10 cellular contexts compared by ENCODE assay signal in the genomic region with DNA sequence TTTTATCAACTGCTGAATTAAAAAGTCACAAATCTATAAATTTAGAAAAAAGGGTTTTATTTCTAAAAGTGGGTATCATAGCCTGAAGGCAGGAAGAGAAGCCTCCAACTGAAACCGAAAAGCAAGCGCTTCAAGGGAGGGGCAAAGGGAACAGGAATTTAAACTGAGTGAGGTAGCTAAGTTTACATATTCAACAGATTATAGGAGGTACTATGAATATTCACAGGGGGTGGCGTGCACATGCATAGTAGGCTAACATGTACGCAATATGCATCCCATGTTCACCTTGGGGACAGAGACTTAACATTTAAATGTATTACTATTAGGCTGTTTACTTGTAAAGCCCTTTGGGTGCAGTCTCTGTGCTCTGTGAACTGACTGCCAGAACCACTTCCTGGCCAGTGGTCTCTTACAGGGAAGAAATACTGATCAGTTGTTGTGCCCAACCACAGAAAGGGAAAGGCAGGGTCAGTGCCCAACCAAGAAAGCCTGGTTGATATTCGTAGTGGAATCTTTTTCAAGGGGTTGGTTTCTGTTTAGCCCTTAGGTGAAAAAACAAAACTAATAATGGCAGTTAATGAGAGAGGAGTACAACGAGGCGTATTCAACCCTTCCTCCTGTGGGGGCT.
DNase-seq lines count a peak whose midpoint lies in the region; ATAC-seq and TF ChIP-seq lines count a peak whose summit lies in the region.
"Had no signal": no experiment of that assay in that cellular context is flagged by ENCODE, and none has a peak within 500 bp of the region (broad histone marks: within the 10 kb centered on the region; RNA-seq: fewer than 3 reads in every experiment).

No MANE protein-coding gene starts in this region.

- H3K4me1 Mint-ChIP-seq in activated naive CD8-positive, alpha-beta T cell treated with anti-CD3 and anti-CD28 coated beads, Interleukin-2, amount 10 ng/mL, durations not matched to agents 7 days and 5 days = peaks cover 10% of the 10 kb centered on the region
- H3K4me1 Mint-ChIP-seq in activated CD4-positive, alpha-beta T cell treated with anti-CD3 and anti-CD28 coated beads, Interleukin-2, amount 10 ng/mL, durations not matched to agents 24 days and 14 days = peaks cover 17% of the 10 kb centered on the region
- peaks cover 9% of the 10 kb centered on the region for H3K4me1 Mint-ChIP-seq in T-helper 2 cell treated with Interferon-gamma antibody and Interleukin-4, amounts not matched to agents 5 μg/mL and 100 μg/mL, for 36 hours (ENCODE audit: low read depth)

- H3K27ac Mint-ChIP-seq in activated naive CD8-positive, alpha-beta T cell treated with anti-CD3 and anti-CD28 coated beads, Interleukin-2, amount 10 ng/mL, durations not matched to agents 7 days and 5 days = peak overlapping the region; percentile 16
- H3K27ac Mint-ChIP-seq in activated CD4-positive, alpha-beta T cell treated with anti-CD3 and anti-CD28 coated beads, Interleukin-2, amount 10 ng/mL, durations not matched to agents 24 days and 14 days = no peak overlapping the region
- no peak overlapping the region for H3K27ac Mint-ChIP-seq in T-helper 2 cell treated with Interferon-gamma antibody and Interleukin-4, amounts not matched to agents 5 μg/mL and 100 μg/mL, for 36 hours

- H3K9me3 Mint-ChIP-seq in activated naive CD8-positive, alpha-beta T cell treated with anti-CD3 and anti-CD28 coated beads, Interleukin-2, amount 10 ng/mL, durations not matched to agents 7 days and 5 days = peaks cover 1% of the 10 kb centered on the region
- no peaks in the 10 kb centered on the region for H3K9me3 Mint-ChIP-seq in activated CD4-positive, alpha-beta T cell treated with anti-CD3 and anti-CD28 coated beads, Interleukin-2, amount 10 ng/mL, durations not matched to agents 24 days and 14 days
- H3K9me3 Mint-ChIP-seq in T-helper 2 cell treated with Interferon-gamma antibody and Interleukin-4, amounts not matched to agents 5 μg/mL and 100 μg/mL, for 36 hours = no peaks in the 10 kb centered on the region

- intact Hi-C loops in lower leg skin (cut with DNase I; ENCODE audit: low total_unique reads) = no loop called here
- intact Hi-C loops in activated CD4-positive, alpha-beta T cell treated with anti-CD3 and anti-CD28 coated beads, Interleukin-2, amount 10 ng/mL, durations not matched to agents 24 days and 14 days (cut with micrococcal nuclease) = no loop called here

- H3K27me3 Mint-ChIP-seq in activated naive CD8-positive, alpha-beta T cell treated with anti-CD3 and anti-CD28 coated beads, Interleukin-2, amount 10 ng/mL, durations not matched to agents 7 days and 5 days = no peaks in the 10 kb centered on the region
- H3K27me3 Mint-ChIP-seq in activated CD4-positive, alpha-beta T cell treated with anti-CD3 and anti-CD28 coated beads, Interleukin-2, amount 10 ng/mL, durations not matched to agents 24 days and 14 days = no peaks in the 10 kb centered on the region
- H3K27me3 Mint-ChIP-seq in T-helper 2 cell treated with Interferon-gamma antibody and Interleukin-4, amounts not matched to agents 5 μg/mL and 100 μg/mL, for 36 hours (ENCODE audit: low read depth) = no peaks in the 10 kb centered on the region

- no peak overlapping the region for H3K4me3 ChIP-seq in lower leg skin (ENCODE audit: low read depth, poor library complexity, severe bottlenecking)
- H3K4me3 ChIP-seq: Peyer's patch had no signal

- peak; percentile 91 for ATAC-seq in GM19467 (IDR thresholded peaks at IDR 0.05; ENCODE audit: unreplicated experiment)
- peak; percentile 83 for ATAC-seq in HG03066 (IDR thresholded peaks at IDR 0.05; ENCODE audit: low read depth, unreplicated experiment)
- peak; percentile 50 for ATAC-seq in activated naive CD8-positive, alpha-beta T cell treated with anti-CD3 and anti-CD28 coated beads, Interleukin-2, amount 10 ng/mL, durations not matched to agents 7 days and 5 days (ENCODE audit: low read depth)

- H3K4me3 Mint-ChIP-seq in activated naive CD8-positive, alpha-beta T cell treated with anti-CD3 and anti-CD28 coated beads, Interleukin-2, amount 10 ng/mL, durations not matched to agents 7 days and 5 days = peak overlapping the region; percentile 14
- no peak overlapping the region for H3K4me3 Mint-ChIP-seq in activated CD4-positive, alpha-beta T cell treated with anti-CD3 and anti-CD28 coated beads, Interleukin-2, amount 10 ng/mL, durations not matched to agents 24 days and 14 days
- no peak overlapping the region for H3K4me3 Mint-ChIP-seq in T-helper 2 cell treated with Interferon-gamma antibody and Interleukin-4, amounts not matched to agents 5 μg/mL and 100 μg/mL, for 36 hours

- WGBS in lower leg skin, 2 donors = 65 to 68% methylated on average over 7 of the region's 7 CpGs

- peak; percentile 17 for DNase-seq in GM10266 (ENCODE audit: extremely low spot score)
- DNase-seq in activated naive CD8-positive, alpha-beta T cell treated with anti-CD3 and anti-CD28 coated beads, Interleukin-2, amount 10 ng/mL, durations not matched to agents 7 days and 5 days = no peak
- no peak for DNase-seq in lower leg skin (ENCODE audit: low spot score in 2 of 2)
- no peak for DNase-seq in activated CD4-positive, alpha-beta T cell treated with anti-CD3 and anti-CD28 coated beads, Interleukin-2, amount 10 ng/mL, durations not matched to agents 24 days and 14 days
- DNase-seq in GM19240 (ENCODE audit: insufficient read length, low spot score) = no peak
- no peak for DNase-seq in T-helper 2 cell treated with Interferon-gamma antibody and Interleukin-4, amounts not matched to agents 5 μg/mL and 100 μg/mL, for 36 hours (ENCODE audit: low spot score)
- DNase-seq: COR-L47, Peyer's patch had no signal

- TF ChIP-seq POLR2A in lower leg skin (IDR thresholded peaks at IDR 0.05) = no peak

- TF ChIP-seq CTCF in GM10266 (IDR thresholded peaks at IDR 0.05; ENCODE audit: control insufficient read depth, insufficient read depth, low read depth, missing control alignments) (no peak), lower leg skin (IDR thresholded peaks at IDR 0.05) (no peak)

- POLR2A ChIA-PET in activated naive CD8-positive, alpha-beta T cell treated with anti-CD3 and anti-CD28 coated beads, Interleukin-2, amount 10 ng/mL, durations not matched to agents 7 days and 5 days (lab: Charles Lee) = no interaction called here

- peaks cover 1% of the 10 kb centered on the region for H3K36me3 Mint-ChIP-seq in activated naive CD8-positive, alpha-beta T cell treated with anti-CD3 and anti-CD28 coated beads, Interleukin-2, amount 10 ng/mL, durations not matched to agents 7 days and 5 days
- H3K36me3 Mint-ChIP-seq in activated CD4-positive, alpha-beta T cell treated with anti-CD3 and anti-CD28 coated beads, Interleukin-2, amount 10 ng/mL, durations not matched to agents 24 days and 14 days (ENCODE audit: low read depth) = no peaks in the 10 kb centered on the region
- no peaks in the 10 kb centered on the region for H3K36me3 Mint-ChIP-seq in T-helper 2 cell treated with Interferon-gamma antibody and Interleukin-4, amounts not matched to agents 5 μg/mL and 100 μg/mL, for 36 hours (ENCODE audit: low read depth)
